28 cellular contexts compared by ENCODE assay signal in the genomic region with DNA sequence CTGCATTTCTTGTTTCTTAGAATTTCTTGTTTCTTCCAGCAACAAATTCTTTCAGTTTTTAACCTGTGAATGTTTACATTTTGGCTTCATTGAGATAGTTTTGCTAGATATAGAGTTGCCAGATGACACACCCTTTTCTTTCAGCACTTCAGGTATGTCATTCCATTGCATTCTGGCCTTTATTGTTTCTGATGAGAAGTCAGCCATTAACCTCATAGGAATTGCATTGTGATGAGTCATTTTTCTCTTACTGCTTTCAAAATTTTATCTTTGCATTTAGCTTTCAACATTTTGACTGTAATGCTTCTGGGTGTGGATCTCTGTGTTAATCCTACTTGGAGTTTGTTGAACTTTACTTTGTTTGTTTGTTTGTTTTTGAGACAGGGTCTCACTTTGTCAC.
DNase-seq lines count a peak whose midpoint lies in the region; FAIRE-seq and TF ChIP-seq lines count a peak whose summit lies in the region.
"Had no signal": no experiment of that assay in that cellular context is flagged by ENCODE, and none has a peak within 500 bp of the region (broad histone marks: within the 10 kb centered on the region; RNA-seq: fewer than 3 reads in every experiment).

No MANE protein-coding gene starts in this region.

- CTCF ChIA-PET in RWPE1 (lab: Yijun Ruan, JAX), result interaction anchor here (0.7 kb wide), 1 partner anchor 1235 kb away, joined by 4 read pairs; no protein-coding TSS in a partner anchor

- no peaks in the 10 kb centered on the region for H3K36me3 ChIP-seq in bronchial epithelial cell (ENCODE audit: control insufficient read depth, insufficient read depth, low read length)
- H3K36me3 ChIP-seq: tibial artery had no signal

- no peak for FAIRE-seq in bronchial epithelial cell (lab: Jason Lieb, UNC)
- FAIRE-seq: GM12878 had no signal

- DNase-seq in ELR (ENCODE audit: low read depth) (peak; percentile 19), OCI-M1 (lab: John Stamatoyannopoulos, UW) (peak; percentile 43), bronchial epithelial cell (ENCODE audit: low read depth) (peak; percentile 17), renal cortical epithelial cell (ENCODE audit: low read depth) (peak; percentile 1), HuH-7.5 (ENCODE audit: low spot score) (no peak), RWPE1 (ENCODE audit: low spot score) (no peak)
- no peak for DNase-seq in activated CD4-positive, alpha-beta T cell treated with anti-CD3 and anti-CD28 coated beads, Interleukin-2, amount 50 U/mL, for 1 hour
- DNase-seq: activated CD4-positive, alpha-beta T cell treated with anti-CD3 and anti-CD28 coated beads for 48 hours; activated gamma-delta T cell treated with Interleukin-2 at 50 U/mL for 16 hours; activated T-cell treated with anti-CD3 and anti-CD28 coated beads, Interleukin-2, amount 50 U/mL, for 4 hours; body of pancreas; C1 segment of cervical spinal cord; COR-L47; DND-41; head of caudate nucleus; HFFc6; NCI-H1092 treated with DMSO at 0.1 percent for 48 hours; NCI-H2029 treated with DMSO at 0.1 percent for 48 hours; NCI-H2227 treated with DMSO at 0.1 percent for 48 hours; NCI-H748 treated with DMSO at 0.1 percent for 48 hours; nephron progenitor cell; stimulated activated CD8-positive, alpha-beta memory T cell treated with anti-CD3 and anti-CD28 coated beads, Interleukin-4, amount 100 ng/mL, for 48 hours; stimulated activated naive CD8-positive, alpha-beta T cell treated with anti-CD3 and anti-CD28 coated beads, Interleukin-15, amount 100 ng/mL, for 72 hours; tibial artery had no signal

- no peak overlapping the region for H3K27ac ChIP-seq in RWPE1
- H3K27ac ChIP-seq: body of pancreas, HL-60, skin epidermis, tibial artery, VCaP had no signal

- POLR2A ChIA-PET in RWPE1 (lab: Yijun Ruan, JAX; ENCODE audit: low non-redundant PET), result no interaction called here

- TF ChIP-seq CTCF in bronchial epithelial cell (IDR thresholded peaks at IDR 0.05; ENCODE audit: insufficient read depth, low read length, severe bottlenecking), result no peak
- TF ChIP-seq CTCF in RWPE1 (conservative IDR thresholded peaks at IDR 0.05; ENCODE audit: low read depth), result no peak

- H3K4me3 ChIP-seq in bronchial epithelial cell (ENCODE audit: low read depth, low read length), result no peak overlapping the region
- H3K4me3 ChIP-seq: body of pancreas, GM12878, skin epidermis, tibial artery had no signal

- no peaks in the 10 kb centered on the region for H3K27me3 ChIP-seq in bronchial epithelial cell (ENCODE audit: control insufficient read depth, insufficient read depth, low read length)
- H3K27me3 ChIP-seq: body of pancreas, tibial artery had no signal

Comparison
In these comparisons a context has a peak if more than half of its experiments do, and no peak if none do; other contexts are left out.
1. DNase-seq: peak in ELR (single experiment), OCI-M1 (single experiment), bronchial epithelial cell (single experiment) and renal cortical epithelial cell (single experiment); none in activated CD4-positive, alpha-beta T cell treated with anti-CD3 and anti-CD28 coated beads, Interleukin-2, amount 50 U/mL, for 1 hour (single experiment), HuH-7.5 (single experiment) and RWPE1 (single experiment).